ENCODE assay signal across 18 cellular contexts in genomic region chr2:217832987-217833386, GRCh38.
"Had no signal": no experiment of that assay in that cellular context is flagged by ENCODE, and none has a peak within 500 bp of the region (broad histone marks: within the 10 kb centered on the region; RNA-seq: fewer than 3 reads in every experiment).

No MANE protein-coding gene starts in this region.

- H3K9me3 ChIP-seq: suprapubic skin had no signal

- H3K36me3 ChIP-seq: neural progenitor cell had no signal

- H3K27ac Mint-ChIP-seq: activated CD4-positive, alpha-beta T cell treated with anti-CD3 and anti-CD28 coated beads, Interleukin-2, amount 10 ng/mL, durations not matched to agents 24 days and 14 days; activated CD8-positive, alpha-beta T cell treated with anti-CD3 and anti-CD28 coated beads, Interleukin-2, amount 10 ng/mL, durations not matched to agents 7 days and 5 days; activated naive CD8-positive, alpha-beta T cell treated with anti-CD3 and anti-CD28 coated beads for 36 hours; effector memory CD8-positive, alpha-beta T cell; T-helper 2 cell treated with Interferon-gamma antibody and Interleukin-4, amounts not matched to agents 5 μg/mL and 100 μg/mL, for 36 hours had no signal

- H3K4me3 Mint-ChIP-seq: activated CD4-positive, alpha-beta T cell treated with anti-CD3 and anti-CD28 coated beads, Interleukin-2, amount 10 ng/mL, durations not matched to agents 24 days and 14 days; activated CD8-positive, alpha-beta T cell treated with anti-CD3 and anti-CD28 coated beads, Interleukin-2, amount 10 ng/mL, durations not matched to agents 7 days and 5 days; activated naive CD8-positive, alpha-beta T cell treated with anti-CD3 and anti-CD28 coated beads for 36 hours; effector memory CD8-positive, alpha-beta T cell; neural progenitor cell; T-helper 2 cell treated with Interferon-gamma antibody and Interleukin-4, amounts not matched to agents 5 μg/mL and 100 μg/mL, for 36 hours had no signal

- H3K27me3 Mint-ChIP-seq: activated CD4-positive, alpha-beta T cell treated with anti-CD3 and anti-CD28 coated beads, Interleukin-2, amount 10 ng/mL, durations not matched to agents 24 days and 14 days; activated naive CD8-positive, alpha-beta T cell treated with anti-CD3 and anti-CD28 coated beads for 36 hours had no signal

- DNase-seq: activated CD4-positive, alpha-beta T cell treated with anti-CD3 and anti-CD28 coated beads, Interleukin-2, amount 10 ng/mL, durations not matched to agents 24 days and 14 days; activated CD4-positive, CD25-positive, alpha-beta regulatory T cell; activated CD8-positive, alpha-beta memory T cell treated with anti-CD3 and anti-CD28 coated beads, Interleukin-2, amount 50 U/mL, for 4 hours; activated CD8-positive, alpha-beta T cell treated with anti-CD3 and anti-CD28 coated beads, Interleukin-2, amount 10 ng/mL, durations not matched to agents 7 days and 5 days; activated gamma-delta T cell treated with Interleukin-2 at 50 U/mL for 16 hours; activated naive CD8-positive, alpha-beta T cell treated with anti-CD3 and anti-CD28 coated beads for 36 hours; activated T-cell treated with anti-CD3 and anti-CD28 coated beads, Interleukin-2, amount 50 U/mL, for 48 hours; brain microvascular endothelial cell; dermis blood vessel endothelial cell; effector memory CD8-positive, alpha-beta T cell; midbrain; stimulated activated CD4-positive, alpha-beta T cell treated with anti-CD3 and anti-CD28 coated beads, Interleukin-4, amount 100 ng/mL, for 24 hours; stimulated activated naive CD4-positive, alpha-beta T cell treated with Interleukin-2 at 50 U/mL for 16 hours had no signal

- H3K4me3 ChIP-seq: hepatocyte, neural progenitor cell, skin epidermis, suprapubic skin had no signal

- H3K27ac ChIP-seq: brain microvascular endothelial cell, hepatocyte, neural progenitor cell, suprapubic skin had no signal

- H3K9ac ChIP-seq: neural progenitor cell had no signal

- H3K36me3 Mint-ChIP-seq: activated naive CD8-positive, alpha-beta T cell treated with anti-CD3 and anti-CD28 coated beads for 36 hours had no signal

- H3K27me3 ChIP-seq: brain microvascular endothelial cell, hepatocyte, suprapubic skin had no signal

- H3K4me1 Mint-ChIP-seq: activated CD4-positive, alpha-beta T cell treated with anti-CD3 and anti-CD28 coated beads, Interleukin-2, amount 10 ng/mL, durations not matched to agents 24 days and 14 days; activated naive CD8-positive, alpha-beta T cell treated with anti-CD3 and anti-CD28 coated beads for 36 hours had no signal

- H3K9me3 Mint-ChIP-seq: activated CD4-positive, alpha-beta T cell treated with anti-CD3 and anti-CD28 coated beads, Interleukin-2, amount 10 ng/mL, durations not matched to agents 24 days and 14 days; activated naive CD8-positive, alpha-beta T cell treated with anti-CD3 and anti-CD28 coated beads for 36 hours; effector memory CD8-positive, alpha-beta T cell; neural progenitor cell; T-helper 2 cell treated with Interferon-gamma antibody and Interleukin-4, amounts not matched to agents 5 μg/mL and 100 μg/mL, for 36 hours had no signal
